13 cellular contexts compared by ENCODE assay signal in genomic region chr4:53734584-53735363, GRCh38.
DNase-seq lines count a peak whose midpoint lies in the region; ATAC-seq, FAIRE-seq and TF ChIP-seq lines count a peak whose summit lies in the region.
"Had no signal": no experiment of that assay in that cellular context is flagged by ENCODE, and none has a peak within 500 bp of the region (broad histone marks: within the 10 kb centered on the region; RNA-seq: fewer than 3 reads in every experiment).

No MANE protein-coding gene starts in this region.

- POLR2A ChIA-PET in MCF 10A (lab: Yijun Ruan, JAX) = no interaction called here

- no peaks in the 10 kb centered on the region for H3K36me3 ChIP-seq in breast epithelium
- H3K36me3 ChIP-seq in astrocyte (ENCODE audit: insufficient read depth, low read length) = no peaks in the 10 kb centered on the region
- H3K36me3 ChIP-seq in aorta (ENCODE audit: control insufficient read depth in 1 of 2, insufficient read depth in 2 of 2, low read length in 1 of 2) = no peaks in the 10 kb centered on the region

- H3K4me3 ChIP-seq in breast epithelium (no peak overlapping the region), astrocyte (ENCODE audit: insufficient read depth, low read depth, low read length) (peak overlapping the region; percentile 1), foreskin fibroblast (ENCODE audit: low read depth in 1 of 2, low read length in 2 of 2) (no peak overlapping the region), aorta (ENCODE audit: low read length in 2 of 2) (no peak overlapping the region)

- peak; percentile 93 for FAIRE-seq in astrocyte (lab: Jason Lieb, UNC)
- FAIRE-seq: A204.1 had no signal

- WGBS in aorta, 2 donors = 22 to 27% methylated on average over 3 of the region's 3 CpGs

- ATAC-seq in aorta (ENCODE audit: low FRiP score) = peak; percentile 59
- no peak for ATAC-seq in left colon
- ATAC-seq: HCT116, T-helper 17 cell had no signal

- H3K4me1 Mint-ChIP-seq in MCF 10A (ENCODE audit: insufficient read depth, unreplicated experiment) (peaks cover 16% of the 10 kb centered on the region), astrocyte (ENCODE audit: low read depth, unreplicated experiment) (peaks cover 11% of the 10 kb centered on the region)
- H3K4me1 Mint-ChIP-seq: T-helper 17 cell had no signal

- H3K27ac Mint-ChIP-seq in MCF 10A (ENCODE audit: low read depth, unreplicated experiment) = peak overlapping the region; percentile 40
- peak overlapping the region; percentile 72 for H3K27ac Mint-ChIP-seq in astrocyte (ENCODE audit: unreplicated experiment)
- H3K27ac Mint-ChIP-seq: T-helper 17 cell had no signal

- no peaks in the 10 kb centered on the region for H4K20me1 ChIP-seq in astrocyte (ENCODE audit: insufficient read depth, low read length)

- H3K36me3 Mint-ChIP-seq in MCF 10A (ENCODE audit: insufficient read depth, unreplicated experiment) = no peaks in the 10 kb centered on the region
- H3K36me3 Mint-ChIP-seq in astrocyte (ENCODE audit: low read depth, unreplicated experiment) = no peaks in the 10 kb centered on the region

- H3K27ac ChIP-seq in breast epithelium (no peak overlapping the region), astrocyte (ENCODE audit: low read depth, low read length) (peak overlapping the region; percentile 47), aorta (ENCODE audit: low read depth in 1 of 2, low read length in 2 of 2) (no peak overlapping the region)

- no peaks in the 10 kb centered on the region for H3K9me3 Mint-ChIP-seq in MCF 10A (ENCODE audit: unreplicated experiment)
- no peaks in the 10 kb centered on the region for H3K9me3 Mint-ChIP-seq in astrocyte (ENCODE audit: unreplicated experiment)

- no peaks in the 10 kb centered on the region for H3K27me3 ChIP-seq in breast epithelium
- H3K27me3 ChIP-seq in astrocyte (ENCODE audit: insufficient read depth, low read length) = no peaks in the 10 kb centered on the region
- no peaks in the 10 kb centered on the region for H3K27me3 ChIP-seq in aorta (ENCODE audit: control insufficient read depth in 1 of 2, insufficient read depth in 2 of 2, low read length in 1 of 2)

- intact Hi-C loops in MCF 10A (cut with micrococcal nuclease) (no loop called here), breast epithelium (cut with DNase I; ENCODE audit: low total_unique reads) (no loop called here), aorta (cut with DNase I) (no loop called here), left colon (cut with DNase I, micrococcal nuclease) (no loop called here)

- H3K27me3 Mint-ChIP-seq in MCF 10A (ENCODE audit: insufficient read depth, unreplicated experiment) = no peaks in the 10 kb centered on the region
- no peaks in the 10 kb centered on the region for H3K27me3 Mint-ChIP-seq in astrocyte (ENCODE audit: low read depth, unreplicated experiment)

- peak; percentile 41 for DNase-seq in MCF 10A (ENCODE audit: unreplicated experiment)
- DNase-seq in breast epithelium (ENCODE audit: low spot score in 2 of 2) = no peak
- DNase-seq in astrocyte (ENCODE audit: low read depth) = peak; percentile 81
- peak; percentile 65 to 81 for DNase-seq in foreskin fibroblast
- no peak for DNase-seq in aorta
- DNase-seq in NCI-H2227 treated with DMSO at 0.1 percent for 48 hours (lab: John Stamatoyannopoulos, UW) = no peak
- no peak for DNase-seq in left colon
- DNase-seq in AML-193 (lab: John Stamatoyannopoulos, UW) = no peak
- DNase-seq: NCI-H2029; NK-92 treated with Interleukin-12 subunit alpha and Interleukin-12 subunit beta, amount 100 ng/mL, for 24 hours; T-helper 17 cell had no signal

- H2AFZ ChIP-seq in astrocyte (ENCODE audit: low read depth, low read length) = no peak overlapping the region

- TF ChIP-seq CTCF in MCF 10A (IDR thresholded peaks at IDR 0.05; ENCODE audit: unreplicated experiment) (no peak), breast epithelium (IDR thresholded peaks at IDR 0.05) (no peak), astrocyte (IDR thresholded peaks at IDR 0.05; ENCODE audit: insufficient read depth, low read depth, low read length) (no peak), foreskin fibroblast (IDR thresholded peaks at IDR 0.05; ENCODE audit: low read depth, low read length) (no peak)

- no peak overlapping the region for H3K9ac ChIP-seq in astrocyte (ENCODE audit: low read length)

- peak overlapping the region; percentile 56 for H3K4me2 ChIP-seq in astrocyte (ENCODE audit: low read length)

- TF ChIP-seq POLR2A in breast epithelium (IDR thresholded peaks at IDR 0.05) = no peak

- BruUV-seq in MCF 10A (replicated peaks; lab: Mats Ljungman, UMichigan) = TSS peak; percentile 37

- CTCF ChIA-PET in MCF 10A (lab: Yijun Ruan, JAX) = interaction anchor here (0.5 to 0.7 kb wide), 3 partner anchors 19 to 79 kb away, joined by 3 read pairs; no protein-coding TSS in a partner anchor

- H3K4me1 ChIP-seq in breast epithelium (no peaks in the 10 kb centered on the region), astrocyte (ENCODE audit: insufficient read depth, low read length) (peaks cover 12% of the 10 kb centered on the region), aorta (ENCODE audit: control insufficient read depth in 1 of 2, insufficient read depth in 2 of 2, low read length in 2 of 2) (no peaks in the 10 kb centered on the region)

- no peaks in the 10 kb centered on the region for H3K9me3 ChIP-seq in breast epithelium
- H3K9me3 ChIP-seq in astrocyte (ENCODE audit: insufficient read depth, low read depth, low read length) = no peaks in the 10 kb centered on the region
- no peaks in the 10 kb centered on the region for H3K9me3 ChIP-seq in aorta (ENCODE audit: control insufficient read depth, low read length)

- H3K4me3 Mint-ChIP-seq in MCF 10A (ENCODE audit: unreplicated experiment) (no peak overlapping the region), astrocyte (ENCODE audit: unreplicated experiment) (no peak overlapping the region)
- H3K4me3 Mint-ChIP-seq: T-helper 17 cell had no signal

- no peaks in the 10 kb centered on the region for H3K79me2 ChIP-seq in astrocyte (ENCODE audit: insufficient read depth, low read length)

Comparison
In these comparisons a context has a peak if more than half of its experiments do, and no peak if none do; other contexts are left out.
1. DNase-seq: peak in MCF 10A (single experiment), astrocyte (single experiment) and foreskin fibroblast (2 of 2); none in breast epithelium (0 of 2), aorta (0 of 2), NCI-H2227 treated with DMSO at 0.1 percent for 48 hours (single experiment), left colon (0 of 2) and AML-193 (0 of 2).